ENCODE assay signal across 1 cellular context in genomic region chr3:42079701-42080323, GRCh38.
TF ChIP-seq lines count a peak whose summit lies in the region.

No MANE protein-coding gene starts in this region.

TF ChIP-seq in GM12878, 131 proteins besides CTCF, POLR2A, EP300 and RAD21:
- TF ChIP-seq SKIL (IDR thresholded peaks at IDR 0.05; ENCODE audit: low read depth, poor library complexity, severe bottlenecking), result no peak
- no peak for TF ChIP-seq JUND (IDR thresholded peaks at IDR 0.05; ENCODE audit: low read depth, low read length)
- TF ChIP-seq RB1 (IDR thresholded peaks at IDR 0.05; ENCODE audit: borderline replicate concordance), result no peak
- TF ChIP-seq RBBP5 (conservative IDR thresholded peaks at IDR 0.05), result no peak
- TF ChIP-seq GATAD2B (conservative IDR thresholded peaks at IDR 0.05; ENCODE audit: low read depth), result no peak
- no peak for TF ChIP-seq MTA3 (IDR thresholded peaks at IDR 0.05; ENCODE audit: borderline replicate concordance, low read length)
- TF ChIP-seq RAD51 (IDR thresholded peaks at IDR 0.05), result no peak
- no peak for TF ChIP-seq FOXM1 (IDR thresholded peaks at IDR 0.05; ENCODE audit: low read depth, low read length)
- no peak for TF ChIP-seq BMI1 (IDR thresholded peaks at IDR 0.05; ENCODE audit: borderline replicate concordance)
